Comparison of ENCODE assay signal across 1 cellular context in the genomic region with DNA sequence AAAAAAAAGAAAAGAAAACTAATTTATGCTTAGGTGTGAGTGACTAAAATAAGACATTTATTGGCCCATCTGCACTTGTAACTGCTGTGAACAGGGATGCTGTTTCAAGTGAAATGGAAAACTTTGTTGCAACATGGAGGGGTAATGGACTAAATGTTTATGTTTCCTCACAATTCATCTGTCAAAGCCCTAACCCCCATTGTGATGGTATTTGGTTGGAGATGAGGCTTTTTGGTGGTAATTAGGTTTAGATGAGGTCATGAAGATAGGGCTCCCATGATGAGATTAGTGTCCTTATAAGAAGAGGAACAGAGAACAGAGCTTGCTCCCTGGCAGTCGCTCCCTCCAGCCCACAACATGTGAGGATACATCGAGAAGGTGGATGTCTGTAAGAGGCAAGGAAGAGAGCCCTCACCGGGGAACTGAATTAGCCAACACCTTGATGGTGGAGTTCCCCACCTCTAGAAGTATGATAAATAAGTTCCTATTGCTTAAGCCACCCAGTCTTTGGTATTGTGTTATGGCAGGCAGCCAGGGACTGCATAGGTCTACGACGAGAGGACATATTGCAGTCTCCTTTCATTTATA.
A peak's percentile ranks its signal among the peaks of the same experiment; 100 is the strongest.
TF ChIP-seq lines count a peak whose summit lies in the region.

No MANE protein-coding gene starts in this region.

TF ChIP-seq in K562, 482 proteins besides CTCF, POLR2A, EP300 and RAD21:
- TF ChIP-seq NFIC (IDR thresholded peaks at IDR 0.05) (peak; percentile 49), PCBP2 (IDR thresholded peaks at IDR 0.05; ENCODE audit: low read depth, low read length, poor library complexity, severe bottlenecking) (no peak), TEAD2 (tag; IDR thresholded peaks at IDR 0.05) (no peak), RNF2 (IDR thresholded peaks at IDR 0.05) (no peak), HMGN3 (IDR thresholded peaks at IDR 0.05; ENCODE audit: borderline replicate concordance, extremely low read depth, insufficient read length, low read depth, low read length) (no peak), SMARCC2 (IDR thresholded peaks at IDR 0.05; ENCODE audit: low read depth) (no peak), CBX1 (IDR thresholded peaks at IDR 0.05; ENCODE audit: low read depth) (no peak), RBM22 (IDR thresholded peaks at IDR 0.05; ENCODE audit: low read depth, low read length, poor library complexity, severe bottlenecking) (no peak), YBX1 (IDR thresholded peaks at IDR 0.05) (no peak), RBM25 (IDR thresholded peaks at IDR 0.05; ENCODE audit: low read depth, low read length, severe bottlenecking) (no peak), KHSRP (IDR thresholded peaks at IDR 0.05) (no peak), SPI1 (IDR thresholded peaks at IDR 0.05; ENCODE audit: borderline replicate concordance, low read depth, low read length) (peak; percentile 19; the same call in 1 of the 2 replicates), TBP (optimal IDR thresholded peaks at IDR 0.05; ENCODE audit: low read depth, low read length) (no peak), CEBPG (CRISPR knock-in tag; IDR thresholded peaks at IDR 0.05) (no peak), CEBPG (tag; conservative IDR thresholded peaks at IDR 0.05 in 1 of 2, IDR thresholded peaks at IDR 0.05 in 1 of 2) (peak in 1 of 2 experiments; percentile 42; a peak in 2 of 4 replicates), NFATC3 (IDR thresholded peaks at IDR 0.05) (no peak), ERF (CRISPR knock-in tag; IDR thresholded peaks at IDR 0.05) (no peak)
- TF ChIP-seq, protein P1, sequence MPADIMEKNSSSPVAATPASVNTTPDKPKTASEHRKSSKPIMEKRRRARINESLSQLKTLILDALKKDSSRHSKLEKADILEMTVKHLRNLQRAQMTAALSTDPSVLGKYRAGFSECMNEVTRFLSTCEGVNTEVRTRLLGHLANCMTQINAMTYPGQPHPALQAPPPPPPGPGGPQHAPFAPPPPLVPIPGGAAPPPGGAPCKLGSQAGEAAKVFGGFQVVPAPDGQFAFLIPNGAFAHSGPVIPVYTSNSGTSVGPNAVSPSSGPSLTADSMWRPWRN (IDR thresholded peaks at IDR 0.05; ENCODE audit: low read depth) = no peak
- TF ChIP-seq, protein P2, sequence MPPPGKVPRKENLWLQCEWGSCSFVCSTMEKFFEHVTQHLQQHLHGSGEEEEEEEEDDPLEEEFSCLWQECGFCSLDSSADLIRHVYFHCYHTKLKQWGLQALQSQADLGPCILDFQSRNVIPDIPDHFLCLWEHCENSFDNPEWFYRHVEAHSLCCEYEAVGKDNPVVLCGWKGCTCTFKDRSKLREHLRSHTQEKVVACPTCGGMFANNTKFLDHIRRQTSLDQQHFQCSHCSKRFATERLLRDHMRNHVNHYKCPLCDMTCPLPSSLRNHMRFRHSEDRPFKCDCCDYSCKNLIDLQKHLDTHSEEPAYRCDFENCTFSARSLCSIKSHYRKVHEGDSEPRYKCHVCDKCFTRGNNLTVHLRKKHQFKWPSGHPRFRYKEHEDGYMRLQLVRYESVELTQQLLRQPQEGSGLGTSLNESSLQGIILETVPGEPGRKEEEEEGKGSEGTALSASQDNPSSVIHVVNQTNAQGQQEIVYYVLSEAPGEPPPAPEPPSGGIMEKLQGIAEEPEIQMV (tag; conservative IDR thresholded peaks at IDR 0.05; ENCODE audit: low read depth) = no peak
- TF ChIP-seq, protein P3, sequence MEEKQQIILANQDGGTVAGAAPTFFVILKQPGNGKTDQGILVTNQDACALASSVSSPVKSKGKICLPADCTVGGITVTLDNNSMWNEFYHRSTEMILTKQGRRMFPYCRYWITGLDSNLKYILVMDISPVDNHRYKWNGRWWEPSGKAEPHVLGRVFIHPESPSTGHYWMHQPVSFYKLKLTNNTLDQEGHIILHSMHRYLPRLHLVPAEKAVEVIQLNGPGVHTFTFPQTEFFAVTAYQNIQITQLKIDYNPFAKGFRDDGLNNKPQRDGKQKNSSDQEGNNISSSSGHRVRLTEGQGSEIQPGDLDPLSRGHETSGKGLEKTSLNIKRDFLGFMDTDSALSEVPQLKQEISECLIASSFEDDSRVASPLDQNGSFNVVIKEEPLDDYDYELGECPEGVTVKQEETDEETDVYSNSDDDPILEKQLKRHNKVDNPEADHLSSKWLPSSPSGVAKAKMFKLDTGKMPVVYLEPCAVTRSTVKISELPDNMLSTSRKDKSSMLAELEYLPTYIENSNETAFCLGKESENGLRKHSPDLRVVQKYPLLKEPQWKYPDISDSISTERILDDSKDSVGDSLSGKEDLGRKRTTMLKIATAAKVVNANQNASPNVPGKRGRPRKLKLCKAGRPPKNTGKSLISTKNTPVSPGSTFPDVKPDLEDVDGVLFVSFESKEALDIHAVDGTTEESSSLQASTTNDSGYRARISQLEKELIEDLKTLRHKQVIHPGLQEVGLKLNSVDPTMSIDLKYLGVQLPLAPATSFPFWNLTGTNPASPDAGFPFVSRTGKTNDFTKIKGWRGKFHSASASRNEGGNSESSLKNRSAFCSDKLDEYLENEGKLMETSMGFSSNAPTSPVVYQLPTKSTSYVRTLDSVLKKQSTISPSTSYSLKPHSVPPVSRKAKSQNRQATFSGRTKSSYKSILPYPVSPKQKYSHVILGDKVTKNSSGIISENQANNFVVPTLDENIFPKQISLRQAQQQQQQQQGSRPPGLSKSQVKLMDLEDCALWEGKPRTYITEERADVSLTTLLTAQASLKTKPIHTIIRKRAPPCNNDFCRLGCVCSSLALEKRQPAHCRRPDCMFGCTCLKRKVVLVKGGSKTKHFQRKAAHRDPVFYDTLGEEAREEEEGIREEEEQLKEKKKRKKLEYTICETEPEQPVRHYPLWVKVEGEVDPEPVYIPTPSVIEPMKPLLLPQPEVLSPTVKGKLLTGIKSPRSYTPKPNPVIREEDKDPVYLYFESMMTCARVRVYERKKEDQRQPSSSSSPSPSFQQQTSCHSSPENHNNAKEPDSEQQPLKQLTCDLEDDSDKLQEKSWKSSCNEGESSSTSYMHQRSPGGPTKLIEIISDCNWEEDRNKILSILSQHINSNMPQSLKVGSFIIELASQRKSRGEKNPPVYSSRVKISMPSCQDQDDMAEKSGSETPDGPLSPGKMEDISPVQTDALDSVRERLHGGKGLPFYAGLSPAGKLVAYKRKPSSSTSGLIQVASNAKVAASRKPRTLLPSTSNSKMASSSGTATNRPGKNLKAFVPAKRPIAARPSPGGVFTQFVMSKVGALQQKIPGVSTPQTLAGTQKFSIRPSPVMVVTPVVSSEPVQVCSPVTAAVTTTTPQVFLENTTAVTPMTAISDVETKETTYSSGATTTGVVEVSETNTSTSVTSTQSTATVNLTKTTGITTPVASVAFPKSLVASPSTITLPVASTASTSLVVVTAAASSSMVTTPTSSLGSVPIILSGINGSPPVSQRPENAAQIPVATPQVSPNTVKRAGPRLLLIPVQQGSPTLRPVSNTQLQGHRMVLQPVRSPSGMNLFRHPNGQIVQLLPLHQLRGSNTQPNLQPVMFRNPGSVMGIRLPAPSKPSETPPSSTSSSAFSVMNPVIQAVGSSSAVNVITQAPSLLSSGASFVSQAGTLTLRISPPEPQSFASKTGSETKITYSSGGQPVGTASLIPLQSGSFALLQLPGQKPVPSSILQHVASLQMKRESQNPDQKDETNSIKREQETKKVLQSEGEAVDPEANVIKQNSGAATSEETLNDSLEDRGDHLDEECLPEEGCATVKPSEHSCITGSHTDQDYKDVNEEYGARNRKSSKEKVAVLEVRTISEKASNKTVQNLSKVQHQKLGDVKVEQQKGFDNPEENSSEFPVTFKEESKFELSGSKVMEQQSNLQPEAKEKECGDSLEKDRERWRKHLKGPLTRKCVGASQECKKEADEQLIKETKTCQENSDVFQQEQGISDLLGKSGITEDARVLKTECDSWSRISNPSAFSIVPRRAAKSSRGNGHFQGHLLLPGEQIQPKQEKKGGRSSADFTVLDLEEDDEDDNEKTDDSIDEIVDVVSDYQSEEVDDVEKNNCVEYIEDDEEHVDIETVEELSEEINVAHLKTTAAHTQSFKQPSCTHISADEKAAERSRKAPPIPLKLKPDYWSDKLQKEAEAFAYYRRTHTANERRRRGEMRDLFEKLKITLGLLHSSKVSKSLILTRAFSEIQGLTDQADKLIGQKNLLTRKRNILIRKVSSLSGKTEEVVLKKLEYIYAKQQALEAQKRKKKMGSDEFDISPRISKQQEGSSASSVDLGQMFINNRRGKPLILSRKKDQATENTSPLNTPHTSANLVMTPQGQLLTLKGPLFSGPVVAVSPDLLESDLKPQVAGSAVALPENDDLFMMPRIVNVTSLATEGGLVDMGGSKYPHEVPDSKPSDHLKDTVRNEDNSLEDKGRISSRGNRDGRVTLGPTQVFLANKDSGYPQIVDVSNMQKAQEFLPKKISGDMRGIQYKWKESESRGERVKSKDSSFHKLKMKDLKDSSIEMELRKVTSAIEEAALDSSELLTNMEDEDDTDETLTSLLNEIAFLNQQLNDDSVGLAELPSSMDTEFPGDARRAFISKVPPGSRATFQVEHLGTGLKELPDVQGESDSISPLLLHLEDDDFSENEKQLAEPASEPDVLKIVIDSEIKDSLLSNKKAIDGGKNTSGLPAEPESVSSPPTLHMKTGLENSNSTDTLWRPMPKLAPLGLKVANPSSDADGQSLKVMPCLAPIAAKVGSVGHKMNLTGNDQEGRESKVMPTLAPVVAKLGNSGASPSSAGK (IDR thresholded peaks at IDR 0.05) = peak; percentile 19; the same call in 1 of the 2 replicates
- TF ChIP-seq, protein P4, sequence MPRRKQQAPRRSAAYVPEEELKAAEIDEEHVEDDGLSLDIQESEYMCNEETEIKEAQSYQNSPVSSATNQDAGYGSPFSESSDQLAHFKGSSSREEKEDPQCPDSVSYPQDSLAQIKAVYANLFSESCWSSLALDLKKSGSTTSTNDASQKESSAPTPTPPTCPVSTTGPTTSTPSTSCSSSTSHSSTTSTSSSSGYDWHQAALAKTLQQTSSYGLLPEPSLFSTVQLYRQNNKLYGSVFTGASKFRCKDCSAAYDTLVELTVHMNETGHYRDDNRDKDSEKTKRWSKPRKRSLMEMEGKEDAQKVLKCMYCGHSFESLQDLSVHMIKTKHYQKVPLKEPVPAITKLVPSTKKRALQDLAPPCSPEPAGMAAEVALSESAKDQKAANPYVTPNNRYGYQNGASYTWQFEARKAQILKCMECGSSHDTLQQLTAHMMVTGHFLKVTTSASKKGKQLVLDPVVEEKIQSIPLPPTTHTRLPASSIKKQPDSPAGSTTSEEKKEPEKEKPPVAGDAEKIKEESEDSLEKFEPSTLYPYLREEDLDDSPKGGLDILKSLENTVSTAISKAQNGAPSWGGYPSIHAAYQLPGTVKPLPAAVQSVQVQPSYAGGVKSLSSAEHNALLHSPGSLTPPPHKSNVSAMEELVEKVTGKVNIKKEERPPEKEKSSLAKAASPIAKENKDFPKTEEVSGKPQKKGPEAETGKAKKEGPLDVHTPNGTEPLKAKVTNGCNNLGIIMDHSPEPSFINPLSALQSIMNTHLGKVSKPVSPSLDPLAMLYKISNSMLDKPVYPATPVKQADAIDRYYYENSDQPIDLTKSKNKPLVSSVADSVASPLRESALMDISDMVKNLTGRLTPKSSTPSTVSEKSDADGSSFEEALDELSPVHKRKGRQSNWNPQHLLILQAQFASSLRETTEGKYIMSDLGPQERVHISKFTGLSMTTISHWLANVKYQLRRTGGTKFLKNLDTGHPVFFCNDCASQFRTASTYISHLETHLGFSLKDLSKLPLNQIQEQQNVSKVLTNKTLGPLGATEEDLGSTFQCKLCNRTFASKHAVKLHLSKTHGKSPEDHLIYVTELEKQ (CRISPR knock-in tag; IDR thresholded peaks at IDR 0.05) = no peak
